Comparison of ENCODE assay signal across 1 cellular context in the genomic region with DNA sequence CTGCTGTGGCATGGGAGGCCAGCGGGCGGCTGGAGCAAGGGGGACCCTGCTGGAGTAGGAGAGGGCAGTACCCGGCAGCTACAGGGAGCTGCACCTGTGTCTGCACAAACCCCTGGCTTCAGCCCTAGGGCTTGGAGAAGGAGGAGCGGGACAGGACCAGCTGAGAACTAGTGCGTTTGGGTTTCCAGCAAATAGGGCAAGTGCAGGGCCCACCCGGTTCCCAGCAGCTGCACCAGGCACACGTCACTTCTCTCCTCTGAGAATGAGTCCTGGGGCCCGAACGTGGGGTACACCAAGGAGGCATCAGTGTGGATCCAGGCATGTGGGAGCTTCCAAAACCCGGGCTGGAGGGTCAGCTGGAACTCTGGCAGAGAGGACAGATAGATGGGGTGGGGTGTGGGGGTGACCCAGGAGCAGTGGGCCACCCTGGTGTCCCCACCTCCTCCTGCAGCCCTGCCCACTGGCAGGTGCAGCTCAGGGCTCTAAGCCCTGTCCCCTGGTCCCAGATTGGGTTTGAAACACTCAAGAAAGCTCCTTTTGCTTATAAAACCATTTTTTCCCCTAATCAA.
TF ChIP-seq lines count a peak whose summit lies in the region.

No MANE protein-coding gene starts in this region.

TF ChIP-seq in WTC11, 78 proteins besides CTCF, POLR2A, EP300 and RAD21:
- TF ChIP-seq ZNF317 (CRISPR knock-in tag; IDR thresholded peaks at IDR 0.05; ENCODE audit: borderline replicate concordance, low read depth), result no peak
- TF ChIP-seq, protein P1, sequence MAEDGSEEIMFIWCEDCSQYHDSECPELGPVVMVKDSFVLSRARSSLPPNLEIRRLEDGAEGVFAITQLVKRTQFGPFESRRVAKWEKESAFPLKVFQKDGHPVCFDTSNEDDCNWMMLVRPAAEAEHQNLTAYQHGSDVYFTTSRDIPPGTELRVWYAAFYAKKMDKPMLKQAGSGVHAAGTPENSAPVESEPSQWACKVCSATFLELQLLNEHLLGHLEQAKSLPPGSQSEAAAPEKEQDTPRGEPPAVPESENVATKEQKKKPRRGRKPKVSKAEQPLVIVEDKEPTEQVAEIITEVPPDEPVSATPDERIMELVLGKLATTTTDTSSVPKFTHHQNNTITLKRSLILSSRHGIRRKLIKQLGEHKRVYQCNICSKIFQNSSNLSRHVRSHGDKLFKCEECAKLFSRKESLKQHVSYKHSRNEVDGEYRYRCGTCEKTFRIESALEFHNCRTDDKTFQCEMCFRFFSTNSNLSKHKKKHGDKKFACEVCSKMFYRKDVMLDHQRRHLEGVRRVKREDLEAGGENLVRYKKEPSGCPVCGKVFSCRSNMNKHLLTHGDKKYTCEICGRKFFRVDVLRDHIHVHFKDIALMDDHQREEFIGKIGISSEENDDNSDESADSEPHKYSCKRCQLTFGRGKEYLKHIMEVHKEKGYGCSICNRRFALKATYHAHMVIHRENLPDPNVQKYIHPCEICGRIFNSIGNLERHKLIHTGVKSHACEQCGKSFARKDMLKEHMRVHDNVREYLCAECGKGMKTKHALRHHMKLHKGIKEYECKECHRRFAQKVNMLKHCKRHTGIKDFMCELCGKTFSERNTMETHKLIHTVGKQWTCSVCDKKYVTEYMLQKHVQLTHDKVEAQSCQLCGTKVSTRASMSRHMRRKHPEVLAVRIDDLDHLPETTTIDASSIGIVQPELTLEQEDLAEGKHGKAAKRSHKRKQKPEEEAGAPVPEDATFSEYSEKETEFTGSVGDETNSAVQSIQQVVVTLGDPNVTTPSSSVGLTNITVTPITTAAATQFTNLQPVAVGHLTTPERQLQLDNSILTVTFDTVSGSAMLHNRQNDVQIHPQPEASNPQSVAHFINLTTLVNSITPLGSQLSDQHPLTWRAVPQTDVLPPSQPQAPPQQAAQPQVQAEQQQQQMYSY (CRISPR knock-in tag; IDR thresholded peaks at IDR 0.05), result 0 out of 2 replicates have a peak, but pooled peaks have one; percentile 56
